ENCODE assay signal across 15 cellular contexts in the genomic region with DNA sequence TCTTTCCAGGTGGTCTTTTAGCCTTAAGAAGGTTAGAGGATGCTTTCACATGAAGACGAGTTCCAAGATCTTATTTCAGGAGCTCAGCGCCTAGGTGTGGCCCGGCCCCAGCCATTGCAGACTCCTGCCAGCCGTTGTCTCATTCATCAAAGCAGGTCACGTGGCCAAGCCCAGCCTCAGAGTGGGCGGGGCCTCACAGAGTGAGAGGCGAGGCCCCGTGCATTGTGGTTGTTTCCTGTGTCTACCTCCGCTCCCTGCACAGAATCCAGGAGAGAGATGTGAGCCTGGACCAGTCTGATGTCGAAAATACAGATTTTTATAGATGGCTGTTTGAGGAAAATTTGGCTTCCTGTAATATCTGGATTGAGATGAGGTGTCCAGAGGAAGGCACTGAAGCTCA. TPM values are rescaled to one million over a fixed set of nuclear protein-coding genes. Genes with fewer than 3 reads are reported as not detected.
A peak's percentile ranks its signal among the peaks of the same experiment; 100 is the strongest.
DNase-seq lines count a peak whose midpoint lies in the region; ATAC-seq, FAIRE-seq and TF ChIP-seq lines count a peak whose summit lies in the region.
"Had no signal": no experiment of that assay in that cellular context is flagged by ENCODE, and none has a peak within 500 bp of the region (broad histone marks: within the 10 kb centered on the region; RNA-seq: fewer than 3 reads in every experiment).

No MANE protein-coding gene starts in this region.

- no peaks in the 10 kb centered on the region for H3K27me3 Mint-ChIP-seq in activated naive CD4-positive, alpha-beta T cell treated with anti-CD3 and anti-CD28 coated beads for 36 hours (ENCODE audit: low read depth)

- no peak overlapping the region for H3K9ac ChIP-seq in neuronal stem cell (ENCODE audit: low read depth, low read length, poor library complexity)

- TF ChIP-seq EP300 in Ishikawa (IDR thresholded peaks at IDR 0.05; ENCODE audit: borderline replicate concordance) = no peak

- peak overlapping the region; percentile 23 for H3K14ac ChIP-seq in neuronal stem cell (ENCODE audit: low read length)

- no peak for FAIRE-seq in D721Med (lab: Jason Lieb, UNC)
- FAIRE-seq: GM12892, TTC549 had no signal

- no CpG with 5 or more reads among the region's 10 CpGs for WGBS in neuronal stem cell (ENCODE audit: extremely low coverage in 2 of 2, insufficient read length in 2 of 2, insufficient replicate concordance in 1 of 2), 2 donors

- no peaks in the 10 kb centered on the region for H3K36me3 ChIP-seq in neuronal stem cell (replicated peaks in 1 of 2; ENCODE audit: control insufficient read depth in 2 of 2, insufficient read depth in 2 of 2, low read length in 2 of 2)
- H3K36me3 ChIP-seq: tibial nerve had no signal

- TF ChIP-seq CTCF in D721Med (IDR thresholded peaks at IDR 0.05; ENCODE audit: insufficient read depth, missing control alignments) = no peak

- H3K23ac ChIP-seq in neuronal stem cell (ENCODE audit: low read depth, low read length, poor library complexity) = no peak overlapping the region

- no peak overlapping the region for H2BK120ac ChIP-seq in neuronal stem cell (ENCODE audit: low read depth, low read length)

- CTCF ChIA-PET in activated naive CD4-positive, alpha-beta T cell treated with anti-CD3 and anti-CD28 coated beads for 36 hours (lab: Charles Lee) = interaction anchor here (0.5 to 1.8 kb wide), 2 partner anchors 9 to 137 kb away, joined by 4 to 7 read pairs; no protein-coding TSS in a partner anchor

- H3K4me1 ChIP-seq in neuronal stem cell (ENCODE audit: control insufficient read depth in 2 of 2, insufficient read depth in 1 of 2, low read depth in 1 of 2, low read length in 2 of 2) = peaks cover 0 to 3% of the 10 kb centered on the region in 2 donors
- H3K4me1 ChIP-seq: tibial nerve had no signal

- H3K4me3 ChIP-seq in neuronal stem cell (ENCODE audit: low read length in 2 of 2) = no peak overlapping the region
- H3K4me3 ChIP-seq: tibial nerve had no signal

- peak; percentile 23 for DNase-seq in SK-MEL-5 (ENCODE audit: low read depth, low spot score)
- DNase-seq in activated naive CD4-positive, alpha-beta T cell treated with anti-CD3 and anti-CD28 coated beads for 36 hours = peak; percentile 58
- DNase-seq in neuronal stem cell (ENCODE audit: low spot score) = no peak
- DNase-seq in D721Med (ENCODE audit: insufficient read length, low spot score) = no peak
- DNase-seq in DMS 273 treated with DMSO at 0.1 percent for 48 hours (lab: John Stamatoyannopoulos, UW) = no peak
- DNase-seq: IMR-90, NCI-H2171 had no signal

- H3K9me3 ChIP-seq in neuronal stem cell (replicated peaks in 1 of 2; ENCODE audit: control insufficient read depth in 2 of 2, insufficient read depth in 1 of 2, low read depth in 1 of 2, low read length in 2 of 2) = no peaks in the 10 kb centered on the region
- H3K9me3 ChIP-seq: tibial nerve had no signal

- H3K4me3 Mint-ChIP-seq in activated naive CD4-positive, alpha-beta T cell treated with anti-CD3 and anti-CD28 coated beads for 36 hours = no peak overlapping the region

- no peak overlapping the region for H3K27ac ChIP-seq in neuronal stem cell (replicated peaks; ENCODE audit: low read length)
- H3K27ac ChIP-seq: tibial nerve had no signal

- H2BK5ac ChIP-seq in neuronal stem cell (ENCODE audit: low read length) = no peak overlapping the region

- no peak overlapping the region for H4K8ac ChIP-seq in neuronal stem cell (ENCODE audit: low read depth, low read length)

- no peaks in the 10 kb centered on the region for H3K27me3 ChIP-seq in neuronal stem cell (ENCODE audit: control insufficient read depth in 3 of 3, insufficient read depth in 3 of 3, low read depth in 1 of 3, low read length in 3 of 3)
- H3K27me3 ChIP-seq: tibial nerve had no signal

- in situ Hi-C loops in SK-MEL-5 (cut with HindIII; ENCODE audit: low pct_unique_long_range_greater_than_20kb, low sequenced_read_pairs) = no loop called here

- intact Hi-C loops in activated naive CD4-positive, alpha-beta T cell treated with anti-CD3 and anti-CD28 coated beads for 36 hours (cut with micrococcal nuclease) = no loop called here

- no peak overlapping the region for H2AFZ ChIP-seq in neuronal stem cell (ENCODE audit: low read length)

- no peaks in the 10 kb centered on the region for H3K79me1 ChIP-seq in neuronal stem cell (ENCODE audit: low read depth, low read length)

- no peak overlapping the region for H2BK15ac ChIP-seq in neuronal stem cell (ENCODE audit: low read length)

- no peak overlapping the region for H3K4ac ChIP-seq in neuronal stem cell (ENCODE audit: low read length)

- H2AK5ac ChIP-seq in neuronal stem cell (ENCODE audit: low read depth, low read length) = no peak overlapping the region

- peaks cover 5% of the 10 kb centered on the region for H3K9me3 Mint-ChIP-seq in activated naive CD4-positive, alpha-beta T cell treated with anti-CD3 and anti-CD28 coated beads for 36 hours

- ATAC-seq in GM19463 (IDR thresholded peaks at IDR 0.05; ENCODE audit: unreplicated experiment) (no peak), HG02981 (IDR thresholded peaks at IDR 0.05; ENCODE audit: unreplicated experiment) (no peak)

- H4K91ac ChIP-seq in neuronal stem cell (ENCODE audit: low read depth, low read length, poor library complexity) = no peak overlapping the region

- no peak overlapping the region for H3K4me2 ChIP-seq in neuronal stem cell (ENCODE audit: insufficient read depth, low read length, poor library complexity, severe bottlenecking)

- peaks cover 19% of the 10 kb centered on the region for H3K4me1 Mint-ChIP-seq in activated naive CD4-positive, alpha-beta T cell treated with anti-CD3 and anti-CD28 coated beads for 36 hours (ENCODE audit: low read depth)

- no peak for TF ChIP-seq RAD21 in Ishikawa (IDR thresholded peaks at IDR 0.05; ENCODE audit: low read depth)

- no peak overlapping the region for H3K27ac Mint-ChIP-seq in activated naive CD4-positive, alpha-beta T cell treated with anti-CD3 and anti-CD28 coated beads for 36 hours

- no peaks in the 10 kb centered on the region for H3K36me3 Mint-ChIP-seq in activated naive CD4-positive, alpha-beta T cell treated with anti-CD3 and anti-CD28 coated beads for 36 hours (ENCODE audit: low read depth)

- no peak overlapping the region for H3K18ac ChIP-seq in neuronal stem cell (ENCODE audit: low read length)

- no peak overlapping the region for H2BK12ac ChIP-seq in neuronal stem cell (ENCODE audit: low read length)

TF ChIP-seq in Ishikawa, 13 proteins besides CTCF, POLR2A, EP300 and RAD21:
- TF ChIP-seq EGR1 (IDR thresholded peaks at IDR 0.05) (no peak), YY1 (IDR thresholded peaks at IDR 0.05; ENCODE audit: low read depth) (no peak)
- TF ChIP-seq, protein P1, sequence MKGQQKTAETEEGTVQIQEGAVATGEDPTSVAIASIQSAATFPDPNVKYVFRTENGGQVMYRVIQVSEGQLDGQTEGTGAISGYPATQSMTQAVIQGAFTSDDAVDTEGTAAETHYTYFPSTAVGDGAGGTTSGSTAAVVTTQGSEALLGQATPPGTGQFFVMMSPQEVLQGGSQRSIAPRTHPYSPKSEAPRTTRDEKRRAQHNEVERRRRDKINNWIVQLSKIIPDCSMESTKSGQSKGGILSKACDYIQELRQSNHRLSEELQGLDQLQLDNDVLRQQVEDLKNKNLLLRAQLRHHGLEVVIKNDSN (IDR thresholded peaks at IDR 0.05) = peak; percentile 81

RNA-seq across cellular contexts. Expression of a gene that starts 49.2 kb away (rescaled TPM):
- total RNA-seq in SK-MEL-5 (2014; rRNA removed; shearing (Covaris generic)) = 0.26 TPM in 1 of 2 replicates, not detected in the other
- polyA plus RNA-seq in SK-MEL-5 (2015; cell fraction: cytosol; rRNA removed) = 0.14 TPM in 1 of 2 replicates, not detected in the other
- polyA plus RNA-seq in SK-MEL-5 (2015; cell fraction: nucleus; rRNA removed) = not detected in 2 replicates
- total RNA-seq in activated naive CD4-positive, alpha-beta T cell treated with anti-CD3 and anti-CD28 coated beads for 36 hours = not detected
- not detected for polyA plus RNA-seq in neuronal stem cell (2013, experiment 1 of 2)
- polyA plus RNA-seq in neuronal stem cell (2013, experiment 2 of 2) = not detected
- total RNA-seq: chondrocyte, IMR-90, RPMI7951, tibial nerve had no signal
- polyA plus RNA-seq: IMR-90 had no signal

RNA-seq across cellular contexts. Expression of a gene that starts 59.8 kb away (rescaled TPM):
- total RNA-seq in SK-MEL-5 (2014; rRNA removed; shearing (Covaris generic)) = not detected in 2 replicates
- not detected in 2 replicates for polyA plus RNA-seq in SK-MEL-5 (2015; cell fraction: cytosol; rRNA removed)
- polyA plus RNA-seq in SK-MEL-5 (2015; cell fraction: nucleus; rRNA removed) = not detected in 2 replicates
- not detected for total RNA-seq in activated naive CD4-positive, alpha-beta T cell treated with anti-CD3 and anti-CD28 coated beads for 36 hours
- polyA plus RNA-seq in neuronal stem cell (2013, experiment 1 of 2) = not detected
- polyA plus RNA-seq in neuronal stem cell (2013, experiment 2 of 2) = not detected
- total RNA-seq: chondrocyte, IMR-90, RPMI7951, tibial nerve had no signal
- polyA plus RNA-seq: IMR-90 had no signal

Comparison
In these comparisons a context has a peak if more than half of its experiments do, and no peak if none do; other contexts are left out.
1. DNase-seq: peak in SK-MEL-5 (single experiment) and activated naive CD4-positive, alpha-beta T cell treated with anti-CD3 and anti-CD28 coated beads for 36 hours (single experiment); none in neuronal stem cell (single experiment), D721Med (single experiment) and DMS 273 treated with DMSO at 0.1 percent for 48 hours (single experiment).